In genomic region chr14:26761532-26761931, GRCh38 we compare ENCODE assay signal across 29 cellular contexts.
"Had no signal": no experiment of that assay in that cellular context is flagged by ENCODE, and none has a peak within 500 bp of the region (broad histone marks: within the 10 kb centered on the region; RNA-seq: fewer than 3 reads in every experiment).

No MANE protein-coding gene starts in this region.

- H3K9me3 Mint-ChIP-seq: activated naive CD8-positive, alpha-beta T cell treated with anti-CD3 and anti-CD28 coated beads, Interleukin-2, amount 10 ng/mL, durations not matched to agents 7 days and 5 days; nephron; type B pancreatic cell had no signal

- H3K27me3 ChIP-seq: ascending aorta, brain microvascular endothelial cell, dorsolateral prefrontal cortex, gastrocnemius medialis, hepatocyte, neutrophil, right lobe of liver had no signal

- H3K4me3 Mint-ChIP-seq: activated CD4-positive, alpha-beta memory T cell treated with anti-CD3 and anti-CD28 coated beads for 36 hours; activated CD4-positive, alpha-beta T cell treated with anti-CD3 and anti-CD28 coated beads, Interleukin-2, amount 10 ng/mL, durations not matched to agents 24 days and 14 days; activated naive CD4-positive, alpha-beta T cell treated with anti-CD3 and anti-CD28 coated beads, Interleukin-2, amount 10 ng/mL, durations not matched to agents 7 days and 5 days; activated naive CD8-positive, alpha-beta T cell treated with anti-CD3 and anti-CD28 coated beads, Interleukin-2, amount 10 ng/mL, durations not matched to agents 7 days and 5 days; activated T-cell treated with anti-CD3 and anti-CD28 coated beads, Interleukin-2, amount 50 U/mL, for 24 hours; mesothelial cell of epicardium; nephron; stimulated activated effector memory CD8-positive, alpha-beta T cell treated with anti-CD3 and anti-CD28 coated beads, Interleukin-12 subunit alpha, Interleukin-12 subunit beta, amount 100 ng/mL, for 72 hours; stimulated activated naive CD8-positive, alpha-beta T cell treated with anti-CD3 and anti-CD28 coated beads, Interleukin-15, Interleukin-2, amounts not matched to agents 100 ng/mL and 50 ng/mL, for 24 hours; type B pancreatic cell had no signal

- H3K27ac Mint-ChIP-seq: activated CD4-positive, alpha-beta memory T cell treated with anti-CD3 and anti-CD28 coated beads for 36 hours; activated CD4-positive, alpha-beta T cell treated with anti-CD3 and anti-CD28 coated beads, Interleukin-2, amount 10 ng/mL, durations not matched to agents 24 days and 14 days; activated naive CD4-positive, alpha-beta T cell treated with anti-CD3 and anti-CD28 coated beads, Interleukin-2, amount 10 ng/mL, durations not matched to agents 7 days and 5 days; activated naive CD8-positive, alpha-beta T cell treated with anti-CD3 and anti-CD28 coated beads, Interleukin-2, amount 10 ng/mL, durations not matched to agents 7 days and 5 days; activated T-cell treated with anti-CD3 and anti-CD28 coated beads, Interleukin-2, amount 50 U/mL, for 24 hours; mesothelial cell of epicardium; nephron; progenitor cell of endocrine pancreas; stimulated activated effector memory CD8-positive, alpha-beta T cell treated with anti-CD3 and anti-CD28 coated beads, Interleukin-12 subunit alpha, Interleukin-12 subunit beta, amount 100 ng/mL, for 72 hours; stimulated activated naive CD8-positive, alpha-beta T cell treated with anti-CD3 and anti-CD28 coated beads, Interleukin-15, Interleukin-2, amounts not matched to agents 100 ng/mL and 50 ng/mL, for 24 hours; type B pancreatic cell had no signal

- H3K4me1 Mint-ChIP-seq: activated CD4-positive, alpha-beta T cell treated with anti-CD3 and anti-CD28 coated beads, Interleukin-2, amount 10 ng/mL, durations not matched to agents 24 days and 14 days; activated naive CD4-positive, alpha-beta T cell treated with anti-CD3 and anti-CD28 coated beads, Interleukin-2, amount 10 ng/mL, durations not matched to agents 7 days and 5 days; activated naive CD8-positive, alpha-beta T cell treated with anti-CD3 and anti-CD28 coated beads, Interleukin-2, amount 10 ng/mL, durations not matched to agents 7 days and 5 days; mesothelial cell of epicardium; stimulated activated effector memory CD8-positive, alpha-beta T cell treated with anti-CD3 and anti-CD28 coated beads, Interleukin-12 subunit alpha, Interleukin-12 subunit beta, amount 100 ng/mL, for 72 hours had no signal

- H3K36me3 ChIP-seq: ascending aorta, brain microvascular endothelial cell, gastrocnemius medialis, neutrophil, right lobe of liver had no signal

- DNase-seq: activated CD4-positive, alpha-beta memory T cell treated with anti-CD3 and anti-CD28 coated beads for 36 hours; activated CD4-positive, alpha-beta T cell treated with anti-CD3 and anti-CD28 coated beads, Interleukin-2, amount 10 ng/mL, durations not matched to agents 24 days and 14 days; activated CD4-positive, CD25-positive, alpha-beta regulatory T cell; activated CD8-positive, alpha-beta memory T cell treated with anti-CD3 and anti-CD28 coated beads, Interleukin-2, amount 50 U/mL, for 48 hours; activated gamma-delta T cell; activated naive CD4-positive, alpha-beta T cell treated with anti-CD3 and anti-CD28 coated beads, Interleukin-2, amount 10 ng/mL, durations not matched to agents 7 days and 5 days; activated naive CD8-positive, alpha-beta T cell treated with anti-CD3 and anti-CD28 coated beads, Interleukin-2, amount 10 ng/mL, durations not matched to agents 7 days and 5 days; activated T-cell treated with anti-CD3 and anti-CD28 coated beads, Interleukin-2, amount 50 U/mL, for 24 hours; brain microvascular endothelial cell; dorsolateral prefrontal cortex; effector memory CD4-positive, alpha-beta T cell; erythroblast; gastrocnemius medialis; glutamatergic neuron; left cardiac atrium; mammary epithelial cell; right lobe of liver; stimulated activated CD4-positive, alpha-beta T cell treated with anti-CD3 and anti-CD28 coated beads, Interleukin-4, amount 100 ng/mL, for 24 hours; substantia nigra had no signal

- H3K4me1 ChIP-seq: ascending aorta, gastrocnemius medialis had no signal

- ATAC-seq: gastrocnemius medialis; left cardiac atrium; right lobe of liver; stimulated activated effector memory CD8-positive, alpha-beta T cell treated with anti-CD3 and anti-CD28 coated beads, Interleukin-12 subunit alpha, Interleukin-12 subunit beta, amount 100 ng/mL, for 72 hours had no signal

- H3K4me3 ChIP-seq: ascending aorta, coronary artery, dorsolateral prefrontal cortex, gastrocnemius medialis, hepatocyte, right lobe of liver had no signal

- H3K27ac ChIP-seq: ascending aorta, brain microvascular endothelial cell, coronary artery, dorsolateral prefrontal cortex, gastrocnemius medialis, hepatocyte, neutrophil, right lobe of liver had no signal

- H3K27me3 Mint-ChIP-seq: activated CD4-positive, alpha-beta memory T cell treated with anti-CD3 and anti-CD28 coated beads for 36 hours; activated CD4-positive, alpha-beta T cell treated with anti-CD3 and anti-CD28 coated beads, Interleukin-2, amount 10 ng/mL, durations not matched to agents 24 days and 14 days; activated naive CD4-positive, alpha-beta T cell treated with anti-CD3 and anti-CD28 coated beads, Interleukin-2, amount 10 ng/mL, durations not matched to agents 7 days and 5 days; activated naive CD8-positive, alpha-beta T cell treated with anti-CD3 and anti-CD28 coated beads, Interleukin-2, amount 10 ng/mL, durations not matched to agents 7 days and 5 days; activated T-cell treated with anti-CD3 and anti-CD28 coated beads, Interleukin-2, amount 50 U/mL, for 24 hours; progenitor cell of endocrine pancreas; stimulated activated naive CD8-positive, alpha-beta T cell treated with anti-CD3 and anti-CD28 coated beads, Interleukin-15, Interleukin-2, amounts not matched to agents 100 ng/mL and 50 ng/mL, for 24 hours; type B pancreatic cell had no signal

- H3K36me3 Mint-ChIP-seq: activated CD4-positive, alpha-beta memory T cell treated with anti-CD3 and anti-CD28 coated beads for 36 hours; activated naive CD4-positive, alpha-beta T cell treated with anti-CD3 and anti-CD28 coated beads, Interleukin-2, amount 10 ng/mL, durations not matched to agents 7 days and 5 days; activated naive CD8-positive, alpha-beta T cell treated with anti-CD3 and anti-CD28 coated beads, Interleukin-2, amount 10 ng/mL, durations not matched to agents 7 days and 5 days; mesothelial cell of epicardium; stimulated activated effector memory CD8-positive, alpha-beta T cell treated with anti-CD3 and anti-CD28 coated beads, Interleukin-12 subunit alpha, Interleukin-12 subunit beta, amount 100 ng/mL, for 72 hours; type B pancreatic cell had no signal

- H3K9me3 ChIP-seq: ascending aorta, gastrocnemius medialis, neutrophil, right lobe of liver had no signal
